In genomic region chr16:70430667-70431536, GRCh38 we compare ENCODE assay signal across 1 cellular context.
TF ChIP-seq lines count a peak whose summit lies in the region.

No MANE protein-coding gene starts in this region.

TF ChIP-seq in HepG2, 621 proteins besides CTCF, POLR2A, EP300 and RAD21 (continued from another document):
- TF ChIP-seq, protein P1, sequence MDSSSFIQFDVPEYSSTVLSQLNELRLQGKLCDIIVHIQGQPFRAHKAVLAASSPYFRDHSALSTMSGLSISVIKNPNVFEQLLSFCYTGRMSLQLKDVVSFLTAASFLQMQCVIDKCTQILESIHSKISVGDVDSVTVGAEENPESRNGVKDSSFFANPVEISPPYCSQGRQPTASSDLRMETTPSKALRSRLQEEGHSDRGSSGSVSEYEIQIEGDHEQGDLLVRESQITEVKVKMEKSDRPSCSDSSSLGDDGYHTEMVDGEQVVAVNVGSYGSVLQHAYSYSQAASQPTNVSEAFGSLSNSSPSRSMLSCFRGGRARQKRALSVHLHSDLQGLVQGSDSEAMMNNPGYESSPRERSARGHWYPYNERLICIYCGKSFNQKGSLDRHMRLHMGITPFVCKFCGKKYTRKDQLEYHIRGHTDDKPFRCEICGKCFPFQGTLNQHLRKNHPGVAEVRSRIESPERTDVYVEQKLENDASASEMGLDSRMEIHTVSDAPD (CRISPR knock-in tag; IDR thresholded peaks at IDR 0.05), result 0 out of 2 replicates have a peak, but pooled peaks have one; percentile 33
- TF ChIP-seq ZNF670 (CRISPR knock-in tag; IDR thresholded peaks at IDR 0.05; ENCODE audit: borderline replicate concordance), result peak; percentile 29; the same call in 1 of the 2 replicates
- peak; percentile 21; the same call in 1 of the 2 replicates for TF ChIP-seq RXRB (CRISPR knock-in tag; IDR thresholded peaks at IDR 0.05; ENCODE audit: borderline replicate concordance)
- TF ChIP-seq PAXIP1 (CRISPR knock-in tag; conservative IDR thresholded peaks at IDR 0.05), result peak; percentile 34
- TF ChIP-seq ZNF224 (CRISPR knock-in tag; IDR thresholded peaks at IDR 0.05), result no peak
- peak; percentile 15; the same call in 1 of the 2 replicates for TF ChIP-seq GABPB1 (CRISPR knock-in tag; IDR thresholded peaks at IDR 0.05)
- TF ChIP-seq, protein P2, sequence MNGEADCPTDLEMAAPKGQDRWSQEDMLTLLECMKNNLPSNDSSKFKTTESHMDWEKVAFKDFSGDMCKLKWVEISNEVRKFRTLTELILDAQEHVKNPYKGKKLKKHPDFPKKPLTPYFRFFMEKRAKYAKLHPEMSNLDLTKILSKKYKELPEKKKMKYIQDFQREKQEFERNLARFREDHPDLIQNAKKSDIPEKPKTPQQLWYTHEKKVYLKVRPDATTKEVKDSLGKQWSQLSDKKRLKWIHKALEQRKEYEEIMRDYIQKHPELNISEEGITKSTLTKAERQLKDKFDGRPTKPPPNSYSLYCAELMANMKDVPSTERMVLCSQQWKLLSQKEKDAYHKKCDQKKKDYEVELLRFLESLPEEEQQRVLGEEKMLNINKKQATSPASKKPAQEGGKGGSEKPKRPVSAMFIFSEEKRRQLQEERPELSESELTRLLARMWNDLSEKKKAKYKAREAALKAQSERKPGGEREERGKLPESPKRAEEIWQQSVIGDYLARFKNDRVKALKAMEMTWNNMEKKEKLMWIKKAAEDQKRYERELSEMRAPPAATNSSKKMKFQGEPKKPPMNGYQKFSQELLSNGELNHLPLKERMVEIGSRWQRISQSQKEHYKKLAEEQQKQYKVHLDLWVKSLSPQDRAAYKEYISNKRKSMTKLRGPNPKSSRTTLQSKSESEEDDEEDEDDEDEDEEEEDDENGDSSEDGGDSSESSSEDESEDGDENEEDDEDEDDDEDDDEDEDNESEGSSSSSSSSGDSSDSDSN (CRISPR knock-in tag; IDR thresholded peaks at IDR 0.05), result peak; percentile 17; the same call in 1 of the 2 replicates
- 0 out of 2 replicates have a peak, but pooled peaks have one; percentile 32 for TF ChIP-seq KLF13 (CRISPR knock-in tag; IDR thresholded peaks at IDR 0.05)
- TF ChIP-seq RBM22 (optimal IDR thresholded peaks at IDR 0.05; ENCODE audit: low read length), result peak; percentile 48
- no peak for TF ChIP-seq ZNF883 (CRISPR knock-in tag; IDR thresholded peaks at IDR 0.05; ENCODE audit: not compliant biosample characterization)
- TF ChIP-seq GABPA (IDR thresholded peaks at IDR 0.05; ENCODE audit: low read depth, low read length), result no peak
- peak; percentile 46; the same call in 1 of the 2 replicates for TF ChIP-seq GABPA (CRISPR knock-in tag; IDR thresholded peaks at IDR 0.05; ENCODE audit: low read depth)
- TF ChIP-seq SALL1 (CRISPR knock-in tag; IDR thresholded peaks at IDR 0.05), result peak; percentile 12; the same call in 1 of the 2 replicates
- TF ChIP-seq ERF (CRISPR knock-in tag; IDR thresholded peaks at IDR 0.05), result 0 out of 2 replicates have a peak, but pooled peaks have one; percentile 17
- TF ChIP-seq, protein P3, sequence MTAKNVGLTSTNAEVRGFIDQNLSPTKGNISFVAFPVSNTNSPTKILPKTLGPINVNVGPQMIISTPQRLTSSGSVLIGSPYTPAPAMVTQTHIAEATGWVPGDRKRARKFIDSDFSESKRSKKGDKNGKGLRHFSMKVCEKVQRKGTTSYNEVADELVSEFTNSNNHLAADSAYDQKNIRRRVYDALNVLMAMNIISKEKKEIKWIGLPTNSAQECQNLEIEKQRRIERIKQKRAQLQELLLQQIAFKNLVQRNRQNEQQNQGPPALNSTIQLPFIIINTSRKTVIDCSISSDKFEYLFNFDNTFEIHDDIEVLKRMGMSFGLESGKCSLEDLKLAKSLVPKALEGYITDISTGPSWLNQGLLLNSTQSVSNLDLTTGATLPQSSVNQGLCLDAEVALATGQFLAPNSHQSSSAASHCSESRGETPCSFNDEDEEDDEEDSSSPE (CRISPR knock-in tag; IDR thresholded peaks at IDR 0.05), result no peak
- TF ChIP-seq TBL1XR1 (IDR thresholded peaks at IDR 0.05; ENCODE audit: borderline replicate concordance, low read length, partially characterized antibody), result peak; percentile 11
- TF ChIP-seq RXRA (CRISPR knock-in tag; IDR thresholded peaks at IDR 0.05), result 0 out of 2 replicates have a peak, but pooled peaks have one; percentile 22
- 0 out of 2 replicates have a peak, but pooled peaks have one; percentile 17 for TF ChIP-seq NCOA2 (CRISPR knock-in tag; IDR thresholded peaks at IDR 0.05)
TF ChIP-seq in HepG2: peak in this region for 36.
